ENCODE assay signal across 7 cellular contexts in genomic region chr1:78840447-78841251, GRCh38.
DNase-seq lines count a peak whose midpoint lies in the region; ATAC-seq and TF ChIP-seq lines count a peak whose summit lies in the region.

No MANE protein-coding gene starts in this region.

- TF ChIP-seq CTCF in esophagus squamous epithelium (IDR thresholded peaks at IDR 0.05) = no peak

- intact Hi-C loops in sciatic nerve (cut with DNase I) = no loop called here
- intact Hi-C loops in esophagus squamous epithelium (cut with DNase I) = no loop called here

- H3K4me3 ChIP-seq in ectodermal cell (ENCODE audit: insufficient read depth, low read depth, low read length) (no peak overlapping the region), esophagus squamous epithelium (no peak overlapping the region)

- 65% methylated on average over 8 of the region's 8 CpGs for WGBS in ectodermal cell, 2 experiments
- WGBS in esophagus squamous epithelium, 2 donors = 23 to 33% methylated on average over 6 to 7 of the region's 8 CpGs

- TF ChIP-seq POLR2A in esophagus squamous epithelium (IDR thresholded peaks at IDR 0.05) = no peak

- H3K9me3 ChIP-seq in ectodermal cell (ENCODE audit: control insufficient read depth, low read length) (no peaks in the 10 kb centered on the region), esophagus squamous epithelium (no peaks in the 10 kb centered on the region)

- H3K27ac ChIP-seq in ectodermal cell (ENCODE audit: insufficient read depth, low read depth, low read length, poor library complexity, severe bottlenecking) (peak overlapping the region; percentile 53), esophagus squamous epithelium (no peak overlapping the region)

- no peaks in the 10 kb centered on the region for H3K36me3 ChIP-seq in ectodermal cell (ENCODE audit: control insufficient read depth, insufficient read depth, low read length)
- H3K36me3 ChIP-seq in esophagus squamous epithelium = no peaks in the 10 kb centered on the region

- ATAC-seq in GM21786 (IDR thresholded peaks at IDR 0.05; ENCODE audit: unreplicated experiment) = peak; percentile 49
- peak; percentile 72 for ATAC-seq in sciatic nerve

- H3K27me3 ChIP-seq in ectodermal cell (ENCODE audit: control insufficient read depth, insufficient read depth, low read length, poor library complexity, severe bottlenecking) = no peaks in the 10 kb centered on the region
- no peaks in the 10 kb centered on the region for H3K27me3 ChIP-seq in esophagus squamous epithelium

- peak; percentile 91 for DNase-seq in NCI-H226
- DNase-seq in sciatic nerve (ENCODE audit: low spot score) = no peak
- no peak for DNase-seq in stimulated activated CD4-positive, alpha-beta T cell treated with anti-CD3 and anti-CD28 coated beads, Interleukin-4, amount 100 ng/mL, for 4 hours
- no peak for DNase-seq in esophagus squamous epithelium (lab: John Stamatoyannopoulos, UW)
- DNase-seq in activated CD4-positive, alpha-beta T cell treated with anti-CD3 and anti-CD28 coated beads, Interleukin-2, amount 50 U/mL, for 1 hour = no peak

- H3K4me1 ChIP-seq in ectodermal cell (ENCODE audit: control insufficient read depth, insufficient read depth, low read length) (peaks cover 10% of the 10 kb centered on the region), esophagus squamous epithelium (peaks cover 0 to 14% (median 5%) of the 10 kb centered on the region in 3 donors)
